Comparison of ENCODE assay signal across 8 cellular contexts in the genomic region with DNA sequence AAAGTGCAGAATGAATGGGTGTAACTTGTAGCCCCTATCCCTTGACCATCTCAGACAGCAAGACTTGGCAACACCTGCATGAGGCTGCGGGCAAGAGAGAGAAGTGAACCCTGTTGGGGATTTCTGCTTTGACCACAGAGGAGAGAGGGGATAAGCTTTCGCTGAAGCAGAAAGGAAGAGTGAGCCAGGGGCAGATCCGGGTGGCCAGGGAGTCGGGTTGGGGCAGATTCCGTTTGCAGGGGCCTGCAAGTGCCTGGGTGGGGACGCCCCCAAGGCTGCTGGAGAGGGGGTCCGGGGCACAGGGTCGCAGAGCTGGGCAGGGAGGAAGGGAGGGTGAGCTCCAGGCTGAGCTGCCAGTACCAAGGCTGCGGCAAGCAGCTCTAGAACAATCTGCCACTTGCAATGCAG. TPM values are rescaled to one million over a fixed set of nuclear protein-coding genes. Genes with fewer than 3 reads are reported as not detected.
DNase-seq lines count a peak whose midpoint lies in the region; ATAC-seq and TF ChIP-seq lines count a peak whose summit lies in the region.
"Had no signal": no experiment of that assay in that cellular context is flagged by ENCODE, and none has a peak within 500 bp of the region (broad histone marks: within the 10 kb centered on the region; RNA-seq: fewer than 3 reads in every experiment).

No MANE protein-coding gene starts in this region.

- H3K4me3 ChIP-seq in neutrophil (ENCODE audit: low read depth in 1 of 2, low read length in 1 of 2) (peak overlapping the region in 1 of 2 experiments; percentile 68), left lung (peak overlapping the region in 1 of 2 donors; percentile 24)

- H3K9me3 ChIP-seq in neutrophil = no peaks in the 10 kb centered on the region
- no peaks in the 10 kb centered on the region for H3K9me3 ChIP-seq in left lung

- TF ChIP-seq CTCF in HFFc6 (IDR thresholded peaks at IDR 0.05) (no peak), neutrophil (IDR thresholded peaks at IDR 0.05) (no peak), left lung (IDR thresholded peaks at IDR 0.05) (no peak)

- intact Hi-C loops in left lung (cut with DNase I) = loop anchor here in 1 of 2 donors (10.0 kb wide), 2 partner anchors 99 to 239 kb away; no protein-coding TSS in a partner anchor

- H3K4me1 Mint-ChIP-seq in HFFc6 (ENCODE audit: low read depth) = peaks cover 7% of the 10 kb centered on the region

- DNase-seq in HFFc6 (no peak), RPMI8226 (peak; percentile 73), SHP77 (lab: John Stamatoyannopoulos, UW) (no peak), left lung (no peak), SKM-1 treated with dmso at 0.1 percent for 144 hours (lab: John Stamatoyannopoulos, UW; ENCODE audit: unreplicated experiment) (no peak)

- peak overlapping the region; percentile 54 for H3K4me3 Mint-ChIP-seq in HFFc6

- no peaks in the 10 kb centered on the region for H3K36me3 ChIP-seq in neutrophil
- H3K36me3 ChIP-seq in left lung = no peaks in the 10 kb centered on the region

- peak overlapping the region; percentile 97 for H3K27ac ChIP-seq in neutrophil
- no peak overlapping the region for H3K27ac ChIP-seq in left lung
- H3K27ac ChIP-seq: parathyroid adenoma had no signal

- peaks cover 1% of the 10 kb centered on the region for H3K27me3 Mint-ChIP-seq in HFFc6 (ENCODE audit: insufficient read depth)

- H3K27ac Mint-ChIP-seq in HFFc6 = no peak overlapping the region

- peaks cover 10% of the 10 kb centered on the region for H3K27me3 ChIP-seq in neutrophil
- H3K27me3 ChIP-seq in left lung = peaks cover 0 to 30% of the 10 kb centered on the region in 2 donors

- ATAC-seq in GM18868 (IDR thresholded peaks at IDR 0.05; ENCODE audit: unreplicated experiment) (peak; percentile 42), left lung (no peak)

- H3K36me3 Mint-ChIP-seq in HFFc6 (ENCODE audit: low read depth) = no peaks in the 10 kb centered on the region

- no peaks in the 10 kb centered on the region for H3K9me3 Mint-ChIP-seq in HFFc6

- H3K4me1 ChIP-seq in neutrophil (ENCODE audit: control insufficient read depth in 1 of 2, insufficient read depth in 1 of 2, low read depth in 1 of 2, low read length in 1 of 2) (peaks cover 51% of the 10 kb centered on the region in 2 experiments), left lung (peaks cover 0 to 52% of the 10 kb centered on the region in 2 donors)
- H3K4me1 ChIP-seq: parathyroid adenoma had no signal

RNA-seq across cellular contexts. Expression of gene PIK3CD, which starts 25.3 kb away (rescaled TPM):
- 10 to 100 TPM in 2 of 6 experiments, 1 to 10 TPM in 4; 7.3 to 14.6 (median 9.2) TPM for total RNA-seq in HFFc6 (2021; fragmentation: NEBNext Ultra II Directional; extraction: Animal tissue kit (Norgen Biotek cat#: 25700))
- 10 to 100 TPM; 12.9 to 44.2 TPM for total RNA-seq in left lung

RNA-seq across cellular contexts. Expression of gene TMEM201, which starts 37.5 kb away (rescaled TPM):
- total RNA-seq in HFFc6 (2021; fragmentation: NEBNext Ultra II Directional; extraction: Animal tissue kit (Norgen Biotek cat#: 25700)) = 10 to 100 TPM; 10.5 to 14.0 (median 11.2) TPM
- total RNA-seq in left lung = 10 to 100 TPM in 1 of 2 donors, 1 to 10 TPM in 1; 9.1 to 11.6 TPM
